In the genomic region with DNA sequence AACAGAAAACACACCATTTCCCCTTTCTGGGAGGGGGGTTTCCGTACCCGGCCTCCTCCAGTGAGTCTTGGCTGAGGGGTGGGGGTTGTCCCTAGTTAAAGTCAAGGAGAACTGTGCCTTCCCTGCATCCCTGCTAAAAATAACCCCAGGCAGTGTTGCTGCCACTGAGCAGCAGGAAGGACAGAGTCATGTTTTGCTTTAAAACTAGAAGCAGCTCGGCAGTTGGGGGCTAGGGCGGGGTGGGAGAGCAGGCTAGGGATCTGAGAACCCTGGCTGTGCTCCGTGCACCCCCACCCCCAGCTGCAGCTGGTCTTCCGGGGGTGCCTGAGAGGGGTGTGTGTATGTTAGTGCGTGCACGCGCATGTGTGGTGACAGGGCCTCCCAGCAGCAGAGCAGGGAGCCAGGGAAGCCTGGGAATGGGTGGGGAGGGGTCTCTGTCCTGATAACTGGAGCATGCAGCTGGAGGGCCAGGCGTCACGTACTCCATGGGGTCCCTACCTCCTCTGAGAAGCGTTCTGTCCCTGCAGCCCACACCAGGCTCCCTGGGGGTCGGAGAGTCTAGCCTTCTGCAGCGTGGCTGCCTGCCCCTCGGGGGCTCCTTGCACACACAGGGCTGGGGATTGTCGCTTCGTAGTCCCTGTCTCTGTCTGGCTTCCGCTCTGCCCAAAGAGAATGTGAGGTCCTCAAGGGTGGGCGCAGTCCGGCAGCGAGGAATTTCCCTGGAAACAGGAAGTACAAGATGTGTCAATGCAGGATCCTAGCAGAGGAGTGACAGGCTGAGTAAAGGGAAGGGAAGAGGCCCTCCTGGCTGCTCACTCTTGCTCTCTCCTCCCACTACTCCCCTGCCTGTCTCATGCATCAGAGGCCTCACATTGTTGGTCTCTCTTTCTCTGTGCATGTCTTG, we compare ENCODE assay signal across 9 cellular contexts. TPM values are rescaled to one million over a fixed set of nuclear protein-coding genes. Genes with fewer than 3 reads are reported as not detected.
A peak's percentile ranks its signal among the peaks of the same experiment; 100 is the strongest.
DNase-seq lines count a peak whose midpoint lies in the region; ATAC-seq and TF ChIP-seq lines count a peak whose summit lies in the region.
"Had no signal": no experiment of that assay in that cellular context is flagged by ENCODE, and none has a peak within 500 bp of the region (broad histone marks: within the 10 kb centered on the region; RNA-seq: fewer than 3 reads in every experiment).

No MANE protein-coding gene starts in this region.

- H4K20me1 ChIP-seq in neural cell (ENCODE audit: insufficient read depth) = no peaks in the 10 kb centered on the region

- peak overlapping the region; percentile 56 for H3K9ac ChIP-seq in neural cell (ENCODE audit: low read length)

- no peaks in the 10 kb centered on the region for H3K79me2 ChIP-seq in neural cell (replicated peaks; ENCODE audit: insufficient read depth, low read length)

- H3K9me3 Mint-ChIP-seq in activated CD4-positive, alpha-beta T cell treated with anti-CD3 and anti-CD28 coated beads for 36 hours (ENCODE audit: low read depth) = peaks cover 2% of the 10 kb centered on the region
- H3K9me3 Mint-ChIP-seq in T-cell = no peaks in the 10 kb centered on the region

- peak; percentile 54 for ATAC-seq in activated CD4-positive, alpha-beta T cell treated with anti-CD3 and anti-CD28 coated beads for 36 hours
- peak; percentile 39 for ATAC-seq in HG02938 (IDR thresholded peaks at IDR 0.05; ENCODE audit: unreplicated experiment)
- peak; percentile 54 to 66 (median 61) for ATAC-seq in T-cell (replicated peaks in 1 of 4)

- peaks cover 69 to 92% (median 89%) of the 10 kb centered on the region in 4 donors for H3K4me1 ChIP-seq in esophagus muscularis mucosa

- TF ChIP-seq POLR2A in esophagus muscularis mucosa (IDR thresholded peaks at IDR 0.05; ENCODE audit: low read depth) = no peak

- H3K27ac ChIP-seq in esophagus muscularis mucosa (replicated peaks in 1 of 4) (peak overlapping the region; percentile 84 to 100 (median 98)), neural cell (ENCODE audit: low read length) (peak overlapping the region; percentile 67)

- TF ChIP-seq CTCF in esophagus muscularis mucosa (IDR thresholded peaks at IDR 0.05) = no peak
- no peak for TF ChIP-seq CTCF in neural cell (IDR thresholded peaks at IDR 0.05; ENCODE audit: poor library complexity, severe bottlenecking)

- no peak for TF ChIP-seq RAD21 in neural cell (conservative IDR thresholded peaks at IDR 0.05)

- H3K27ac Mint-ChIP-seq in activated CD4-positive, alpha-beta T cell treated with anti-CD3 and anti-CD28 coated beads for 36 hours = peak overlapping the region; percentile 90
- peak overlapping the region; percentile 88 to 92 for H3K27ac Mint-ChIP-seq in T-cell

- no peaks in the 10 kb centered on the region for H3K9me3 ChIP-seq in esophagus muscularis mucosa
- H3K9me3 ChIP-seq in neural cell (ENCODE audit: low read length) = no peaks in the 10 kb centered on the region

- H3K4me3 ChIP-seq in esophagus muscularis mucosa (peak overlapping the region; percentile 11 to 43 (median 22)), neural cell (ENCODE audit: low read length) (peak overlapping the region; percentile 54)

- H3K27me3 ChIP-seq in esophagus muscularis mucosa = no peaks in the 10 kb centered on the region
- H3K27me3 ChIP-seq in neural cell (ENCODE audit: insufficient read depth, low read depth, low read length) = no peaks in the 10 kb centered on the region

- H3K4me3 Mint-ChIP-seq in activated CD4-positive, alpha-beta T cell treated with anti-CD3 and anti-CD28 coated beads for 36 hours = peak overlapping the region; percentile 75
- peak overlapping the region; percentile 10 to 75 (median 47) for H3K4me3 Mint-ChIP-seq in T-cell

- 32% methylated on average over 16 of the region's 21 CpGs for WGBS in esophagus muscularis mucosa

- intact Hi-C loops in activated CD4-positive, alpha-beta T cell treated with anti-CD3 and anti-CD28 coated beads for 36 hours (cut with DNase I, micrococcal nuclease) = loop anchor here (1.0 to 10.0 kb wide), 7 partner anchors 8 to 1045 kb away; no protein-coding TSS in a partner anchor
- intact Hi-C loops in esophagus muscularis mucosa (cut with DNase I) = no loop called here

- H3K36me3 ChIP-seq in esophagus muscularis mucosa = no peaks in the 10 kb centered on the region
- H3K36me3 ChIP-seq in neural cell (ENCODE audit: insufficient read depth, low read length) = no peaks in the 10 kb centered on the region

- no peaks in the 10 kb centered on the region for H3F3A ChIP-seq in neural cell (ENCODE audit: insufficient read depth, low read length, poor library complexity, severe bottlenecking)

- H3K27me3 Mint-ChIP-seq in activated CD4-positive, alpha-beta T cell treated with anti-CD3 and anti-CD28 coated beads for 36 hours = no peaks in the 10 kb centered on the region
- H3K27me3 Mint-ChIP-seq in T-cell = no peaks in the 10 kb centered on the region

- POLR2A ChIA-PET in activated CD4-positive, alpha-beta T cell treated with anti-CD3 and anti-CD28 coated beads for 36 hours (lab: Charles Lee) = interaction anchor here (0.6 to 1.6 kb wide), 4 partner anchors 8 to 58 kb away, joined by 3 to 8 read pairs (median 5); no protein-coding TSS in a partner anchor
- POLR2A ChIA-PET in T-cell (lab: Charles Lee) = no interaction called here

- peaks cover 81% of the 10 kb centered on the region for H3K4me1 Mint-ChIP-seq in activated CD4-positive, alpha-beta T cell treated with anti-CD3 and anti-CD28 coated beads for 36 hours
- peaks cover 77 to 84% (median 82%) of the 10 kb centered on the region in 3 donors for H3K4me1 Mint-ChIP-seq in T-cell

- H3K9me2 ChIP-seq in neural cell (ENCODE audit: insufficient read depth, low read length) = no peaks in the 10 kb centered on the region

- no peak for TF ChIP-seq EP300 in esophagus muscularis mucosa (IDR thresholded peaks at IDR 0.05)
- no peak for TF ChIP-seq EP300 in neural cell (conservative IDR thresholded peaks at IDR 0.05; ENCODE audit: poor library complexity, severe bottlenecking)

- CTCF ChIA-PET in activated CD4-positive, alpha-beta T cell treated with anti-CD3 and anti-CD28 coated beads for 36 hours (lab: Charles Lee) = interaction anchor here (0.7 to 4.0 kb wide), 5 partner anchors 10 to 109 kb away, joined by 3 to 16 read pairs (median 5); partner anchors contain the start of gene ARMC12
- CTCF ChIA-PET in T-cell (lab: Charles Lee) = no interaction called here

- peaks cover 4% of the 10 kb centered on the region for H3K36me3 Mint-ChIP-seq in activated CD4-positive, alpha-beta T cell treated with anti-CD3 and anti-CD28 coated beads for 36 hours (ENCODE audit: low read depth)
- no peaks in the 10 kb centered on the region for H3K36me3 Mint-ChIP-seq in T-cell

- H3K4me2 ChIP-seq in neural cell (ENCODE audit: low read length) = peak overlapping the region; percentile 47

- peak; percentile 73 for DNase-seq in activated CD4-positive, alpha-beta T cell treated with anti-CD3 and anti-CD28 coated beads for 36 hours
- DNase-seq in activated CD4-positive, alpha-beta T cell treated with anti-CD3 and anti-CD28 coated beads, Interleukin-2, amount 50 U/mL, for 1 hour = no peak
- DNase-seq in T-cell (peak in 5 of 34 experiments; percentile 6 to 45 (median 38)), esophagus muscularis mucosa (ENCODE audit: extremely low spot score) (no peak), NCI-H2196 treated with DMSO at 0.1 percent for 48 hours (lab: John Stamatoyannopoulos, UW; ENCODE audit: unreplicated experiment) (no peak)
- DNase-seq in effector CD8-positive, alpha-beta T cell (lab: John Stamatoyannopoulos, UW) = no peak

- H2AFZ ChIP-seq in neural cell (ENCODE audit: low read depth, low read length) = peak overlapping the region; percentile 71

TF ChIP-seq in neural cell, 6 proteins besides CTCF, POLR2A, EP300 and RAD21:
- TF ChIP-seq REST (IDR thresholded peaks at IDR 0.05; ENCODE audit: borderline replicate concordance) (peak; percentile 81), EZH2 (IDR thresholded peaks at IDR 0.05; ENCODE audit: borderline replicate concordance, insufficient read depth, low read length, poor library complexity, severe bottlenecking) (no peak)

RNA-seq across cellular contexts. Expression of gene ARMC12, which starts 16.8 kb away (rescaled TPM):
- total RNA-seq in activated CD4-positive, alpha-beta T cell treated with anti-CD3 and anti-CD28 coated beads for 36 hours = 1 to 10 TPM; 1.3 to 3.0 TPM
- 1 to 10 TPM in 2 of 5 donors, under 1 TPM in 3; 0.63 to 1.8 (median 0.90) TPM for total RNA-seq in T-cell
- 1 to 10 TPM in 1 of 4 donors, under 1 TPM in 2, not detected in 1; 0.50 to 1.0 (median 0.83) TPM for total RNA-seq in esophagus muscularis mucosa
- 2.2 and 4.9 TPM in 2 replicates for polyA plus RNA-seq in neural cell
- polyA minus RNA-seq in neural cell = 0.49 and 1.3 TPM in 2 replicates

RNA-seq across cellular contexts. Expression of gene FKBP5, which starts 31.4 kb away (rescaled TPM):
- total RNA-seq in activated CD4-positive, alpha-beta T cell treated with anti-CD3 and anti-CD28 coated beads for 36 hours = 100 to 1,000 TPM; 140 to 141 TPM
- total RNA-seq in T-cell = 100 to 1,000 TPM in 1 of 5 donors, 10 to 100 TPM in 4; 61.4 to 130 (median 63.9) TPM
- 100 to 1,000 TPM; 477 to 689 (median 593) TPM for total RNA-seq in esophagus muscularis mucosa
- 0.84 and 1.2 TPM in 2 replicates for polyA plus RNA-seq in neural cell
- 2.3 and 2.7 TPM in 2 replicates for polyA minus RNA-seq in neural cell

RNA-seq across cellular contexts. Expression of gene CLPSL2, which starts 56.3 kb away (rescaled TPM):
- total RNA-seq in activated CD4-positive, alpha-beta T cell treated with anti-CD3 and anti-CD28 coated beads for 36 hours = not detected
- total RNA-seq in T-cell (not detected), esophagus muscularis mucosa (not detected)
- not detected in 2 replicates for polyA plus RNA-seq in neural cell
- not detected in 2 replicates for polyA minus RNA-seq in neural cell
- total RNA-seq: epithelial cell of proximal tubule had no signal
